In genomic region chr11:118606844-118607228, GRCh38 we compare ENCODE assay signal across 1 cellular context.
TF ChIP-seq lines count a peak whose summit lies in the region.

No MANE protein-coding gene starts in this region.

TF ChIP-seq in K562, 482 proteins besides CTCF, POLR2A, EP300 and RAD21:
- TF ChIP-seq CBX2 (IDR thresholded peaks at IDR 0.05; ENCODE audit: insufficient read depth, low read length, poor library complexity, severe bottlenecking) = no peak
- no peak for TF ChIP-seq GABPB1 (CRISPR knock-in tag; IDR thresholded peaks at IDR 0.05)
- TF ChIP-seq NFYB (IDR thresholded peaks at IDR 0.05; ENCODE audit: extremely low read depth, insufficient read length) = no peak
- TF ChIP-seq ZNF197 (CRISPR knock-in tag; IDR thresholded peaks at IDR 0.05; ENCODE audit: low read depth) = no peak
- TF ChIP-seq ZNF764 (CRISPR knock-in tag; IDR thresholded peaks at IDR 0.05; ENCODE audit: low read depth) = no peak
- no peak for TF ChIP-seq DPF2 (IDR thresholded peaks at IDR 0.05)
- no peak for TF ChIP-seq CEBPB (tag; IDR thresholded peaks at IDR 0.05)
- no peak for TF ChIP-seq SMAD1 (IDR thresholded peaks at IDR 0.05; ENCODE audit: low read depth, low read length, partially characterized antibody)
TF ChIP-seq in K562: peak in this region for 0.
